In genomic region chr9:21696411-21696865, GRCh38 we compare ENCODE assay signal across 13 cellular contexts.
DNase-seq lines count a peak whose midpoint lies in the region; ATAC-seq and TF ChIP-seq lines count a peak whose summit lies in the region.
"Had no signal": no experiment of that assay in that cellular context is flagged by ENCODE, and none has a peak within 500 bp of the region (broad histone marks: within the 10 kb centered on the region; RNA-seq: fewer than 3 reads in every experiment).

No MANE protein-coding gene starts in this region.

- in situ Hi-C loops in brain microvascular endothelial cell (cut with HindIII; ENCODE audit: low pct_ligation_motif_present, low sequenced_read_pairs) = loop anchor here (25.0 kb wide), 1 partner anchor 109 kb away; no protein-coding TSS in a partner anchor

- no peak for TF ChIP-seq POLR2A in GM18505 (IDR thresholded peaks at IDR 0.05; ENCODE audit: borderline replicate concordance, extremely low read depth, insufficient read depth, insufficient read length)

- no peak overlapping the region for H3K4me3 ChIP-seq in HFF-Myc (replicated peaks; ENCODE audit: low read depth, low read length)
- H3K4me3 ChIP-seq in brain microvascular endothelial cell (ENCODE audit: low read depth, low read length) = no peak overlapping the region
- H3K4me3 ChIP-seq: adrenal gland, SJSA1, thoracic aorta had no signal

- no peaks in the 10 kb centered on the region for H3K27me3 ChIP-seq in brain microvascular endothelial cell (replicated peaks)
- H3K27me3 ChIP-seq: adrenal gland, SJSA1 had no signal

- no peak overlapping the region for H3K27ac ChIP-seq in brain microvascular endothelial cell
- H3K27ac ChIP-seq: adrenal gland, SJSA1, thoracic aorta had no signal

- TF ChIP-seq CTCF in HFF-Myc (IDR thresholded peaks at IDR 0.05; ENCODE audit: low read depth, low read length, missing control alignments) (peak; percentile 20), brain microvascular endothelial cell (IDR thresholded peaks at IDR 0.05; ENCODE audit: low read depth, low read length, missing control alignments) (peak; percentile 55)

- ATAC-seq in GM19395 (IDR thresholded peaks at IDR 0.05; ENCODE audit: unreplicated experiment) (no peak), GM18505 (IDR thresholded peaks at IDR 0.05; ENCODE audit: unreplicated experiment) (no peak), HG03045 (IDR thresholded peaks at IDR 0.05; ENCODE audit: unreplicated experiment) (no peak), HG02798 (IDR thresholded peaks at IDR 0.05; ENCODE audit: poor library complexity, unreplicated experiment) (no peak)

- no peaks in the 10 kb centered on the region for H3K36me3 ChIP-seq in brain microvascular endothelial cell (replicated peaks)
- H3K36me3 ChIP-seq: adrenal gland, SJSA1, thoracic aorta had no signal

- DNase-seq in ELR (ENCODE audit: low read depth) (peak; percentile 35), HFF-Myc (ENCODE audit: extremely low read depth, low read depth) (no peak), brain microvascular endothelial cell (no peak), iris pigment epithelial cell (ENCODE audit: low read depth) (peak; percentile 53)
- DNase-seq: activated B cell treated with CpG ODN at 0.5 μM for 24 hours, adrenal gland, occipital lobe had no signal

Comparison
In these comparisons a context has a peak if more than half of its experiments do, and no peak if none do; other contexts are left out.
1. DNase-seq: peak in ELR (single experiment) and iris pigment epithelial cell (single experiment); none in HFF-Myc (single experiment) and brain microvascular endothelial cell (single experiment).